9 cellular contexts compared by ENCODE assay signal in genomic region chr7:130912910-130913720, GRCh38.
DNase-seq lines count a peak whose midpoint lies in the region; ATAC-seq lines count a peak whose summit lies in the region.
"Had no signal": no experiment of that assay in that cellular context is flagged by ENCODE, and none has a peak within 500 bp of the region (broad histone marks: within the 10 kb centered on the region; RNA-seq: fewer than 3 reads in every experiment).

No MANE protein-coding gene starts in this region.

- peaks cover 8 to 65% of the 10 kb centered on the region in 2 donors for H3K36me3 Mint-ChIP-seq in CD4-positive, alpha-beta memory T cell
- H3K36me3 Mint-ChIP-seq in T-cell (peaks cover 37% of the 10 kb centered on the region), immature natural killer cell (peaks cover 0 to 4% (median 0%) of the 10 kb centered on the region in 3 donors)

- peaks cover 0 to 13% (median 0%) of the 10 kb centered on the region in 8 donors for H3K9me3 Mint-ChIP-seq in CD4-positive, alpha-beta memory T cell
- H3K9me3 Mint-ChIP-seq in T-cell (no peaks in the 10 kb centered on the region), immature natural killer cell (no peaks in the 10 kb centered on the region)

- ATAC-seq in GM19468 (IDR thresholded peaks at IDR 0.05; ENCODE audit: extremely low read depth, unreplicated experiment) (peak; percentile 80), T-cell (replicated peaks in 1 of 4) (peak; percentile 89 to 94 (median 92))

- peak; percentile 80 to 98 (median 85) for DNase-seq in CD4-positive, alpha-beta memory T cell
- DNase-seq in HK-2 (ENCODE audit: unreplicated experiment) (peak; percentile 93), T-cell (peak; percentile 25 to 86 (median 77)), immature natural killer cell (peak; percentile 81 to 84 (median 82)), DMS114 treated with DMSO at 0.1 percent for 48 hours (lab: John Stamatoyannopoulos, UW; ENCODE audit: unreplicated experiment) (no peak)
- peak; percentile 52 to 55 for DNase-seq in stimulated activated CD4-positive, alpha-beta T cell treated with anti-CD3 and anti-CD28 coated beads, Interleukin-1b, Interleukin-23, amount 100 ng/mL, for 1 hour (ENCODE audit: low read depth in 2 of 2)

- H3K36me3 ChIP-seq in CD4-positive, alpha-beta memory T cell (ENCODE audit: insufficient read depth, low read length) = no peaks in the 10 kb centered on the region

- intact Hi-C loops in CD4-positive, alpha-beta memory T cell (cut with micrococcal nuclease) = loop anchor here (1.0 to 2.0 kb wide), 6 partner anchors 8 to 194 kb away; no protein-coding TSS in a partner anchor

- H3K27ac ChIP-seq in CD4-positive, alpha-beta memory T cell (ENCODE audit: low read depth, low read length) = peak overlapping the region; percentile 96
- peak overlapping the region; percentile 91 for H3K27ac ChIP-seq in adipose tissue (ENCODE audit: low read depth, low read length)
- H3K27ac ChIP-seq: VCaP had no signal

- H3K4me3 Mint-ChIP-seq in CD4-positive, alpha-beta memory T cell = peak overlapping the region; percentile 82 to 98 (median 92)
- H3K4me3 Mint-ChIP-seq in T-cell (peak overlapping the region; percentile 82 to 86 (median 86)), immature natural killer cell (peak overlapping the region; percentile 92 to 98 (median 95))

- WGBS in adipose tissue, 3 donors = 1 to 37% (median 3%) methylated on average over 17 of the region's 17 CpGs

- H3K4me1 Mint-ChIP-seq in CD4-positive, alpha-beta memory T cell = peaks cover 79 to 98% (median 89%) of the 10 kb centered on the region in 4 donors
- H3K4me1 Mint-ChIP-seq in T-cell (peaks cover 92 to 94% (median 93%) of the 10 kb centered on the region in 3 donors), immature natural killer cell (peaks cover 84 to 95% of the 10 kb centered on the region in 2 donors)

- no peaks in the 10 kb centered on the region for H3K27me3 ChIP-seq in CD4-positive, alpha-beta memory T cell (ENCODE audit: insufficient read depth, low read length)

- no peaks in the 10 kb centered on the region for H3K27me3 Mint-ChIP-seq in CD4-positive, alpha-beta memory T cell
- no peaks in the 10 kb centered on the region for H3K27me3 Mint-ChIP-seq in T-cell
- peaks cover 4 to 52% (median 20%) of the 10 kb centered on the region in 3 donors for H3K27me3 Mint-ChIP-seq in immature natural killer cell (ENCODE audit: low read depth in 3 of 3)

- POLR2A ChIA-PET in CD4-positive, alpha-beta memory T cell (lab: Charles Lee; ENCODE audit: partially characterized antibody) = interaction anchor here (0.7 to 2.3 kb wide), 16 partner anchors 9 to 196 kb away, joined by 3 to 23 read pairs (median 4); no protein-coding TSS in a partner anchor
- POLR2A ChIA-PET in T-cell (lab: Charles Lee) = interaction anchor here (0.5 to 3.7 kb wide), 34 partner anchors 9 to 580 kb away, joined by 3 to 27 read pairs (median 4); no protein-coding TSS in a partner anchor

- H3K4me1 ChIP-seq in CD4-positive, alpha-beta memory T cell (ENCODE audit: insufficient read depth, low read length) = peaks cover 87% of the 10 kb centered on the region

- peak overlapping the region; percentile 77 to 86 for H3K4me3 ChIP-seq in CD4-positive, alpha-beta memory T cell (ENCODE audit: low read length in 2 of 2)

- no peaks in the 10 kb centered on the region for H3K9me3 ChIP-seq in CD4-positive, alpha-beta memory T cell (ENCODE audit: control insufficient read depth in 1 of 2, low read length in 2 of 2)

- CTCF ChIA-PET in CD4-positive, alpha-beta memory T cell (lab: Charles Lee; ENCODE audit: partially characterized antibody) = interaction anchor here (0.7 to 5.0 kb wide), 12 partner anchors 9 to 863 kb away, joined by 3 to 36 read pairs (median 4); no protein-coding TSS in a partner anchor
- CTCF ChIA-PET in T-cell (lab: Charles Lee) = interaction anchor here (0.6 to 2.2 kb wide), 17 partner anchors 9 to 144 kb away, joined by 3 to 21 read pairs (median 6); no protein-coding TSS in a partner anchor

- peak overlapping the region in 6 of 7 donors; percentile 93 to 99 (median 98) for H3K27ac Mint-ChIP-seq in CD4-positive, alpha-beta memory T cell
- H3K27ac Mint-ChIP-seq in T-cell (peak overlapping the region; percentile 90), immature natural killer cell (peak overlapping the region; percentile 95 to 98 (median 96))
